11 cellular contexts compared by ENCODE assay signal in genomic region chr10:7881119-7881518, GRCh38.
"Had no signal": no experiment of that assay in that cellular context is flagged by ENCODE, and none has a peak within 500 bp of the region (broad histone marks: within the 10 kb centered on the region; RNA-seq: fewer than 3 reads in every experiment).

No MANE protein-coding gene starts in this region.

- H2AFZ ChIP-seq: GM23248, GM23338 had no signal

- H3K4me1 ChIP-seq: HAP-1 had no signal

- H3K4me2 ChIP-seq: GM23338 had no signal

- H3K4me3 Mint-ChIP-seq: GM23338, H9, HFFc6 had no signal

- DNase-seq: GM23248, GOT3, H7, H9, HCEC 1CT, HFFc6 had no signal

- H3K27ac Mint-ChIP-seq: GM23338, H9, HFFc6 had no signal

- H3K9me3 ChIP-seq: HAP-1 had no signal

- ATAC-seq: GM23338, HCT116 had no signal

- FAIRE-seq: H1, H54 had no signal

- H3K9ac ChIP-seq: GM23248 had no signal

- H3K27ac ChIP-seq: GM23248 had no signal

- H3K4me1 Mint-ChIP-seq: GM23338, H9 had no signal

- H3K9me3 Mint-ChIP-seq: GM23338, H9, HFFc6 had no signal

- H3K4me3 ChIP-seq: GM23248, GM23338, HAP-1 had no signal

- H3K36me3 ChIP-seq: HAP-1 had no signal
